Comparison of ENCODE assay signal across 18 cellular contexts in genomic region chr9:38761999-38762398, GRCh38. TPM values are rescaled to one million over a fixed set of nuclear protein-coding genes. Genes with fewer than 3 reads are reported as not detected.
DNase-seq lines count a peak whose midpoint lies in the region; ATAC-seq and TF ChIP-seq lines count a peak whose summit lies in the region.
"Had no signal": no experiment of that assay in that cellular context is flagged by ENCODE, and none has a peak within 500 bp of the region (broad histone marks: within the 10 kb centered on the region; RNA-seq: fewer than 3 reads in every experiment).

No MANE protein-coding gene starts in this region.

- H3K9ac ChIP-seq in HUES48 (ENCODE audit: low read depth, low read length) = no peak overlapping the region
- no peak overlapping the region for H3K9ac ChIP-seq in mesendoderm (ENCODE audit: low read length)

- peak overlapping the region; percentile 64 for H3K56ac ChIP-seq in mesendoderm (ENCODE audit: low read length)

- no peaks in the 10 kb centered on the region for H4K20me1 ChIP-seq in hepatocyte (ENCODE audit: insufficient read depth, poor library complexity, severe bottlenecking)

- H3K27me3 ChIP-seq in HUES48 (ENCODE audit: control insufficient read depth, insufficient read depth, low read length) (no peaks in the 10 kb centered on the region), mesendoderm (ENCODE audit: insufficient read depth, low read length, poor library complexity) (no peaks in the 10 kb centered on the region), hepatocyte (no peaks in the 10 kb centered on the region)

- peaks cover 16% of the 10 kb centered on the region for H3K4me1 ChIP-seq in HUES48 (ENCODE audit: control insufficient read depth, insufficient read depth, low read length)
- peaks cover 10% of the 10 kb centered on the region for H3K4me1 ChIP-seq in mesendoderm (ENCODE audit: control insufficient read depth, low read depth, low read length)
- no peaks in the 10 kb centered on the region for H3K4me1 ChIP-seq in hepatocyte (ENCODE audit: insufficient read depth)

- no peak overlapping the region for H2AK5ac ChIP-seq in mesendoderm (ENCODE audit: low read length)

- H3K4me2 ChIP-seq in mesendoderm (ENCODE audit: low read length) (no peak overlapping the region), hepatocyte (no peak overlapping the region)

- no peak overlapping the region for H3K4me3 Mint-ChIP-seq in stimulated activated effector memory CD8-positive, alpha-beta T cell treated with anti-CD3 and anti-CD28 coated beads, Interleukin-12 subunit alpha, Interleukin-12 subunit beta, amount 100 ng/mL, for 72 hours
- H3K4me3 Mint-ChIP-seq: CD14-positive monocyte had no signal

- H3K36me3 ChIP-seq in HUES48 (ENCODE audit: control insufficient read depth, insufficient read depth, low read length) = no peaks in the 10 kb centered on the region
- no peaks in the 10 kb centered on the region for H3K36me3 ChIP-seq in mesendoderm (ENCODE audit: control insufficient read depth, insufficient read depth, low read length)
- no peaks in the 10 kb centered on the region for H3K36me3 ChIP-seq in hepatocyte (replicated peaks; ENCODE audit: insufficient read depth, low read depth)

- no peak; the same call in 2 of the 3 replicates for ATAC-seq in SK-N-SH treated with all-trans-retinoic acid at 6 μM for 48 hours
- no peak for ATAC-seq in stimulated activated effector memory CD8-positive, alpha-beta T cell treated with anti-CD3 and anti-CD28 coated beads, Interleukin-12 subunit alpha, Interleukin-12 subunit beta, amount 100 ng/mL, for 72 hours
- ATAC-seq: K562 had no signal

- no peaks in the 10 kb centered on the region for H3K9me3 ChIP-seq in HUES48 (ENCODE audit: control insufficient read depth, insufficient read depth, low read length)
- H3K9me3 ChIP-seq in hepatocyte (ENCODE audit: low read depth) = no peaks in the 10 kb centered on the region

- no peak overlapping the region for H3K27ac Mint-ChIP-seq in stimulated activated effector memory CD8-positive, alpha-beta T cell treated with anti-CD3 and anti-CD28 coated beads, Interleukin-12 subunit alpha, Interleukin-12 subunit beta, amount 100 ng/mL, for 72 hours
- H3K27ac Mint-ChIP-seq: CD14-positive monocyte had no signal

- H3K9me3 Mint-ChIP-seq in stimulated activated effector memory CD8-positive, alpha-beta T cell treated with anti-CD3 and anti-CD28 coated beads, Interleukin-12 subunit alpha, Interleukin-12 subunit beta, amount 100 ng/mL, for 72 hours = no peaks in the 10 kb centered on the region

- H3K4me1 Mint-ChIP-seq in stimulated activated effector memory CD8-positive, alpha-beta T cell treated with anti-CD3 and anti-CD28 coated beads, Interleukin-12 subunit alpha, Interleukin-12 subunit beta, amount 100 ng/mL, for 72 hours = no peaks in the 10 kb centered on the region
- H3K4me1 Mint-ChIP-seq: CD14-positive monocyte had no signal

- H2BK5ac ChIP-seq in mesendoderm (ENCODE audit: low read length) = no peak overlapping the region

- H3K9me2 ChIP-seq in hepatocyte (replicated peaks; ENCODE audit: insufficient read depth) = no peaks in the 10 kb centered on the region

- no CpG with 5 or more reads among the region's 8 CpGs for WGBS in mesendoderm (ENCODE audit: extremely low coverage, insufficient coverage, low lambda C conversion rate)
- 60% methylated on average over 8 of the region's 8 CpGs for WGBS in hepatocyte (ENCODE audit: low lambda C conversion rate, missing lambda C conversion rate)

- H3K36me3 Mint-ChIP-seq in stimulated activated effector memory CD8-positive, alpha-beta T cell treated with anti-CD3 and anti-CD28 coated beads, Interleukin-12 subunit alpha, Interleukin-12 subunit beta, amount 100 ng/mL, for 72 hours = no peaks in the 10 kb centered on the region
- H3K36me3 Mint-ChIP-seq: CD14-positive monocyte had no signal

- H4K5ac ChIP-seq in mesendoderm (ENCODE audit: low read length) = no peak overlapping the region

- H3K4me3 ChIP-seq in HUES48 (ENCODE audit: low read depth, low read length) = no peak overlapping the region
- no peak overlapping the region for H3K4me3 ChIP-seq in mesendoderm (ENCODE audit: low read length)
- H3K4me3 ChIP-seq in hepatocyte = no peak overlapping the region
- H3K4me3 ChIP-seq: K562, SK-N-MC had no signal

- H3K4ac ChIP-seq in mesendoderm (ENCODE audit: low read depth, low read length) = peak overlapping the region; percentile 89

- DNase-seq in mesendoderm = peak; percentile 11
- no peak for DNase-seq in stimulated activated effector memory CD8-positive, alpha-beta T cell treated with anti-CD3 and anti-CD28 coated beads, Interleukin-12 subunit alpha, Interleukin-12 subunit beta, amount 100 ng/mL, for 72 hours (ENCODE audit: low spot score in 2 of 2)
- DNase-seq in hepatocyte (ENCODE audit: low spot score) = no peak
- no peak for DNase-seq in GM03348 (ENCODE audit: low spot score)
- DNase-seq in AG08396 (ENCODE audit: low spot score) = no peak
- DNase-seq: DMS79, HCEC 1CT, NCI-H1105, NCI-H1694, NCI-H510A treated with DMSO at 0.1 percent for 48 hours, NCI-H774, Right ventricle myocardium superior had no signal

- H2BK120ac ChIP-seq in mesendoderm (ENCODE audit: low read depth, low read length) = peak overlapping the region; percentile 61

- H2BK15ac ChIP-seq in mesendoderm (replicated peaks; ENCODE audit: low read depth) = peak overlapping the region; percentile 25

- H2AFZ ChIP-seq in hepatocyte = no peak overlapping the region

- no peaks in the 10 kb centered on the region for H3K79me1 ChIP-seq in mesendoderm (ENCODE audit: low read length)

- no peak overlapping the region for H4K8ac ChIP-seq in mesendoderm (ENCODE audit: low read depth, low read length)

- H3K79me2 ChIP-seq in mesendoderm (ENCODE audit: control insufficient read depth, insufficient read depth, low read length) = no peaks in the 10 kb centered on the region
- H3K79me2 ChIP-seq in hepatocyte = no peaks in the 10 kb centered on the region

- H3K18ac ChIP-seq in mesendoderm (ENCODE audit: low read length) = peak overlapping the region; percentile 53

- no peak overlapping the region for H3K23ac ChIP-seq in mesendoderm (ENCODE audit: low read length)

- H3K27ac ChIP-seq in HUES48 (ENCODE audit: low read depth, low read length) (peak overlapping the region; percentile 90), mesendoderm (ENCODE audit: low read depth, low read length) (peak overlapping the region; percentile 57), hepatocyte (no peak overlapping the region)
- H3K27ac ChIP-seq: SK-N-MC had no signal

- TF ChIP-seq CTCF in hepatocyte (IDR thresholded peaks at IDR 0.05; ENCODE audit: poor library complexity) = no peak

TF ChIP-seq in SK-N-SH treated with all-trans-retinoic acid at 6 μM for 48 hours, 23 proteins besides CTCF, POLR2A, EP300 and RAD21 (continues in another document):
- TF ChIP-seq CREB5 (CRISPR knock-in tag; IDR thresholded peaks at IDR 0.05; ENCODE audit: low read depth) (no peak), ZFP3 (CRISPR knock-in tag; IDR thresholded peaks at IDR 0.05) (no peak), BACH2 (CRISPR knock-in tag; IDR thresholded peaks at IDR 0.05; ENCODE audit: borderline replicate concordance) (no peak), CSRNP3 (CRISPR knock-in tag; IDR thresholded peaks at IDR 0.05) (no peak), OSR1 (CRISPR knock-in tag; IDR thresholded peaks at IDR 0.05) (no peak), RARB (CRISPR knock-in tag; IDR thresholded peaks at IDR 0.05) (no peak)

RNA-seq across cellular contexts. Expression of gene FAM240B, which starts 42.1 kb away (rescaled TPM):
- not detected for polyA plus RNA-seq in mesendoderm (2013, experiment 1 of 2)
- not detected for polyA plus RNA-seq in mesendoderm (2013, experiment 2 of 2)
- total RNA-seq in hepatocyte = not detected in 2 replicates
- polyA plus RNA-seq in hepatocyte = not detected in 2 replicates
- total RNA-seq: K562, OCI-LY7, Right ventricle myocardium superior had no signal
- polyA plus RNA-seq: CD14-positive monocyte, K562 had no signal
